7 cellular contexts compared by ENCODE assay signal in genomic region chr11:57458410-57459111, GRCh38. TPM values are rescaled to one million over a fixed set of nuclear protein-coding genes. Genes with fewer than 3 reads are reported as not detected.
DNase-seq lines count a peak whose midpoint lies in the region; ATAC-seq and TF ChIP-seq lines count a peak whose summit lies in the region.

No MANE protein-coding gene starts in this region.

- no peaks in the 10 kb centered on the region for H3K9me3 Mint-ChIP-seq in naive thymus-derived CD8-positive, alpha-beta T cell

- H3K4me3 ChIP-seq in GM08714 (ENCODE audit: low read length) (peak overlapping the region; percentile 39; the same call in 1 of the 2 replicates), tibial nerve (peak overlapping the region; percentile 17 to 49 (median 30))

- peaks cover 19 to 35% (median 23%) of the 10 kb centered on the region in 5 donors for H3K27me3 Mint-ChIP-seq in naive thymus-derived CD8-positive, alpha-beta T cell

- DNase-seq in LoVo (ENCODE audit: low spot score) = peak; percentile 57
- DNase-seq in activated CD4-positive, alpha-beta T cell treated with anti-CD3 and anti-CD28 coated beads, Interleukin-2, amount 50 U/mL, for 4 hours = peak; percentile 74 to 80
- DNase-seq in erythroblast (lab: John Stamatoyannopoulos, UW) = peak; percentile 65 to 79
- peak in 7 of 10 donors; percentile 31 to 65 (median 52) for DNase-seq in naive thymus-derived CD8-positive, alpha-beta T cell
- DNase-seq in tibial nerve (ENCODE audit: low spot score in 2 of 2) = peak in 1 of 2 donors; percentile 50

- peaks cover 0 to 44% (median 29%) of the 10 kb centered on the region in 4 donors for H3K4me1 ChIP-seq in tibial nerve

- POLR2A ChIA-PET in naive thymus-derived CD8-positive, alpha-beta T cell (lab: Charles Lee) = interaction anchor here (0.9 to 1.5 kb wide), 5 partner anchors 16 to 113 kb away, joined by 3 to 8 read pairs (median 6); no protein-coding TSS in a partner anchor

- WGBS in tibial nerve, 2 donors = 1 to 2% methylated on average over 30 to 38 of the region's 41 CpGs

- H3K9me3 ChIP-seq in tibial nerve = no peaks in the 10 kb centered on the region

- H3K27ac ChIP-seq in tibial nerve = no peak overlapping the region

- TF ChIP-seq POLR2A in erythroblast (IDR thresholded peaks at IDR 0.05; ENCODE audit: low read length) (no peak), tibial nerve (IDR thresholded peaks at IDR 0.05) (no peak)

- peak overlapping the region in 3 of 10 donors; percentile 35 to 49 (median 35) for H3K27ac Mint-ChIP-seq in naive thymus-derived CD8-positive, alpha-beta T cell

- no peaks in the 10 kb centered on the region for H3K36me3 ChIP-seq in tibial nerve

- peak; percentile 77 to 88 (median 82) for TF ChIP-seq CTCF in tibial nerve (IDR thresholded peaks at IDR 0.05)

- H3K36me3 Mint-ChIP-seq in naive thymus-derived CD8-positive, alpha-beta T cell = no peaks in the 10 kb centered on the region

- H3K4me3 Mint-ChIP-seq in naive thymus-derived CD8-positive, alpha-beta T cell = peak overlapping the region; percentile 76 to 95 (median 90)

- peaks cover 2 to 63% of the 10 kb centered on the region in 2 donors for H3K27me3 ChIP-seq in tibial nerve

- TF ChIP-seq EP300 in tibial nerve (IDR thresholded peaks at IDR 0.05) = no peak

- ATAC-seq in naive thymus-derived CD8-positive, alpha-beta T cell = peak; percentile 38 to 43
- no peak for ATAC-seq in HG02610 (IDR thresholded peaks at IDR 0.05; ENCODE audit: unreplicated experiment)

- peaks cover 17 to 36% (median 34%) of the 10 kb centered on the region in 4 donors for H3K4me1 Mint-ChIP-seq in naive thymus-derived CD8-positive, alpha-beta T cell

RNA-seq across cellular contexts. Expression of gene RTN4RL2, which starts 1.8 kb away (rescaled TPM):
- total RNA-seq in naive thymus-derived CD8-positive, alpha-beta T cell = not detected
- under 1 TPM in 2 of 3 donors, not detected in 1; 0.09 to 0.21 TPM for polyA plus RNA-seq in naive thymus-derived CD8-positive, alpha-beta T cell
- total RNA-seq in tibial nerve = 1 to 10 TPM in 1 of 4 donors, under 1 TPM in 2, not detected in 1; 0.20 to 1.5 (median 0.42) TPM

RNA-seq across cellular contexts. Expression of gene SLC43A3, which starts 31.6 kb away (rescaled TPM):
- total RNA-seq in naive thymus-derived CD8-positive, alpha-beta T cell = 10 to 100 TPM; 14.5 to 17.4 TPM
- polyA plus RNA-seq in naive thymus-derived CD8-positive, alpha-beta T cell = 10 to 100 TPM; 11.4 to 13.7 (median 11.5) TPM
- total RNA-seq in tibial nerve = 100 to 1,000 TPM in 2 of 4 donors, 10 to 100 TPM in 2; 42.2 to 110 (median 94.7) TPM

RNA-seq across cellular contexts. Expression of gene SLC43A1, which starts 56.9 kb away (rescaled TPM):
- total RNA-seq in naive thymus-derived CD8-positive, alpha-beta T cell = 10 to 100 TPM; 27.2 to 27.8 TPM
- polyA plus RNA-seq in naive thymus-derived CD8-positive, alpha-beta T cell = 10 to 100 TPM; 15.3 to 23.2 (median 21.4) TPM
- total RNA-seq in tibial nerve = 10 to 100 TPM; 35.8 to 47.3 (median 42.4) TPM
